8 cellular contexts compared by ENCODE assay signal in the genomic region with DNA sequence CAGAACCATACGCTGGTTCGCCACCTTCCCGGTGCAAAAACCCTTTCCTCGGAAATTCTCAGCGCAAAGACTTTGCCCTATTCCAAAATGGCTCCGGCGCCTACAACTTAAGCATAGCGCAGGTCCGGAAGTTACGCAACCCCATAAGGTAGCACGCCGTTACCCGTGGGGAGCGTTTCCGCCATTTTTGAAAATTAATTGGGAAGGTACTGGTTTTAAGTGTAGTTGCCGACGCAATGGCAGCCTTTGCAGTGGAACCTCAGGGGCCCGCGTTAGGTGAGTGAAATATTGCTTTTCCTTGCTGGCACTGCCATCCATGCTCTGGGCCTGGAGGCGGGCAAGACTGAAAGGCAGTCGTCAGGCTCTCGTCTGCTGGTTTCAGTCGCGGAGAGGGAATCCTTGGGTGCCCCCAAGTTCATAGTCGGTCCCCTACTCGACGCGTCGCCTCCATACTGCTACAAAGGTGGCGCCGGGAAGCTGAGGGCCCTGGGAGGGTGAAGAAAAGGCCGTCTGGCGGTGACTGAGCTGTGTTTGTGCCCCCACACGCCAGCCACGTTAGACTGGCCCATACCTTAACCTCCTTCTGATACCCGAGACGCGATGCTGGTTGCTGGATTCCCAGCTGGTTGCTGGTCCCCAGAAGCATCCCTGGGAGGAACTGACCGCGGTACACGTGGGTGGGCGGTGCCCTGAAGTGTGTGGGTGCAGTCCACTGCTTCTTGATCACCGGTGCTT. TPM values are rescaled to one million over a fixed set of nuclear protein-coding genes. Genes with fewer than 3 reads are reported as not detected.
DNase-seq lines count a peak whose midpoint lies in the region; ATAC-seq, FAIRE-seq and TF ChIP-seq lines count a peak whose summit lies in the region.

A gene with protein sequence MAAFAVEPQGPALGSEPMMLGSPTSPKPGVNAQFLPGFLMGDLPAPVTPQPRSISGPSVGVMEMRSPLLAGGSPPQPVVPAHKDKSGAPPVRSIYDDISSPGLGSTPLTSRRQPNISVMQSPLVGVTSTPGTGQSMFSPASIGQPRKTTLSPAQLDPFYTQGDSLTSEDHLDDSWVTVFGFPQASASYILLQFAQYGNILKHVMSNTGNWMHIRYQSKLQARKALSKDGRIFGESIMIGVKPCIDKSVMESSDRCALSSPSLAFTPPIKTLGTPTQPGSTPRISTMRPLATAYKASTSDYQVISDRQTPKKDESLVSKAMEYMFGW (plus strand): TSS at position 222 of the 735 bp plus-strand sequence. CDS start 15 bp downstream, at position 237.

- H3K4me3 Mint-ChIP-seq in memory B cell = peak within 1 kb of the TSS; percentile 95

- CTCF ChIA-PET in H1 (lab: Charles Lee; ENCODE audit: partially characterized antibody) = interaction anchor here (0.5 to 1.3 kb wide), 4 partner anchors 12 to 1085 kb away, joined by 3 to 5 read pairs (median 4); a partner anchor contains a TSS

- POLR2A ChIA-PET in H1 (lab: Charles Lee; ENCODE audit: partially characterized antibody) = interaction anchor here (0.7 to 2.4 kb wide), 21 partner anchors 8 to 409 kb away, joined by 3 to 13 read pairs (median 4); a partner anchor contains a TSS

- peak within 1 kb of the TSS; percentile 97 for H3K27ac ChIP-seq in H1 (ENCODE audit: low read depth, low read length)

- H2BK120ac ChIP-seq in H1 (replicated peaks; ENCODE audit: low read depth, low read length) = no peak within 1 kb of the TSS

- no peaks in the 10 kb centered on the region for H3K79me1 ChIP-seq in H1 (ENCODE audit: low read depth, low read length)

- peak within 1 kb of the TSS; percentile 95 to 99 (median 98) for H3K9ac ChIP-seq in H1 (replicated peaks in 1 of 4; ENCODE audit: extremely low read depth in 1 of 4, low read depth in 3 of 4, low read length in 3 of 4)

- peak within 1 kb of the TSS; percentile 89 for H4K91ac ChIP-seq in H1 (replicated peaks; ENCODE audit: insufficient read length, low read length)

- H2AFZ ChIP-seq in H1 (ENCODE audit: low read length) = peak within 1 kb of the TSS; percentile 99

- peaks cover 18 to 50% of the 10 kb centered on the region in 2 experiments for H3K79me2 ChIP-seq in H1 (ENCODE audit: control insufficient read depth in 1 of 2, insufficient read depth in 2 of 2, low read length in 2 of 2)

- peak in 1 of 2 experiments; percentile 7; a peak in 1 of 4 replicates for TF ChIP-seq RAD21 in H1 (IDR thresholded peaks at IDR 0.05 in 1 of 2, conservative IDR thresholded peaks at IDR 0.05 in 1 of 2; ENCODE audit: low read depth in 2 of 2, low read length in 2 of 2)

- peak within 1 kb of the TSS; percentile 77 for H3K56ac ChIP-seq in H1 (replicated peaks; ENCODE audit: insufficient read length, low read depth, low read length)

- H3K9me3 Mint-ChIP-seq in memory B cell = no peaks in the 10 kb centered on the region

- no peak for TF ChIP-seq CTCF in H1 (IDR thresholded peaks at IDR 0.05; ENCODE audit: control extremely low read depth in 1 of 3, insufficient read depth in 1 of 3, low read depth in 1 of 3, low read length in 3 of 3)

- H3K4me1 ChIP-seq in H1 (replicated peaks in 1 of 4; ENCODE audit: control insufficient read depth in 3 of 4, insufficient read depth in 4 of 4, low read length in 3 of 4) = peaks cover 0 to 12% (median 5%) of the 10 kb centered on the region in 4 experiments; a peak in 6 of 7 replicates

- peak in 1 of 2 experiments; percentile 28; a peak in 1 of 3 replicates for TF ChIP-seq EP300 in H1 (IDR thresholded peaks at IDR 0.05; ENCODE audit: borderline replicate concordance in 1 of 2, low read depth in 2 of 2, low read length in 2 of 2)

- peak within 1 kb of the TSS; percentile 72 to 96 (median 92) for H3K4me3 ChIP-seq in H1 (ENCODE audit: extremely low read depth in 1 of 4, insufficient read depth in 2 of 4, low read depth in 3 of 4, low read length in 4 of 4)

- peak within 1 kb of the TSS; percentile 50 for H3K4ac ChIP-seq in H1 (replicated peaks; ENCODE audit: insufficient read length, low read depth, low read length)

- peak within 1 kb of the TSS; percentile 99 for H3K18ac ChIP-seq in H1 (ENCODE audit: extremely low read depth, low read length)

- peak within 1 kb of the TSS; percentile 57; the same call in 1 of the 2 replicates for H2AK5ac ChIP-seq in H1 (ENCODE audit: low read depth, low read length)

- no peak within 1 kb of the TSS for H3K14ac ChIP-seq in H1 (ENCODE audit: insufficient read length)

- peak; percentile 86 for ATAC-seq in GM21360 (IDR thresholded peaks at IDR 0.05; ENCODE audit: unreplicated experiment)
- peak; percentile 97 for ATAC-seq in memory B cell (ENCODE audit: low read depth)

- 2% methylated on average over 43 of the region's 43 CpGs; no CpG with 5 or more reads in 1 of the 2 experiments for WGBS in H1 (ENCODE audit: extremely low coverage in 1 of 2, insufficient coverage in 1 of 2, insufficient read length in 1 of 2, insufficient replicate concordance in 2 of 2, low coverage in 1 of 2, low lambda C conversion rate in 2 of 2, missing lambda C conversion rate in 1 of 2), 2 experiments

- peaks cover 4% of the 10 kb centered on the region for H3K36me3 Mint-ChIP-seq in memory B cell

- H3K4me2 ChIP-seq in H1 (ENCODE audit: insufficient read depth in 1 of 2, low read depth in 2 of 2, low read length in 2 of 2) = peak within 1 kb of the TSS; percentile 79 to 89

- H4K20me1 ChIP-seq in H1 (replicated peaks in 1 of 2; ENCODE audit: control insufficient read depth in 1 of 2, insufficient read depth in 2 of 2, low read length in 2 of 2) = peaks cover 3 to 5% of the 10 kb centered on the region in 2 experiments

- H3K4me1 Mint-ChIP-seq in memory B cell = peaks cover 15% of the 10 kb centered on the region

- H3K27ac Mint-ChIP-seq in memory B cell = peak within 1 kb of the TSS; percentile 94

- DNase-seq in CMK (ENCODE audit: low read depth) (peak; percentile 55), HT1080 (ENCODE audit: low read depth) (peak; percentile 85), NOMO-1 treated with DMSO at 0.1 percent for 48 hours (lab: John Stamatoyannopoulos, UW; ENCODE audit: unreplicated experiment) (peak; percentile 80), H1 (ENCODE audit: low read depth in 1 of 2, low spot score in 2 of 2) (peak; percentile 82 to 94), memory B cell (ENCODE audit: low spot score in 2 of 2) (peak; percentile 81 to 85)
- peak; percentile 76 to 77 for DNase-seq in activated CD8-positive, alpha-beta memory T cell treated with anti-CD3 and anti-CD28 coated beads for 4 hours (ENCODE audit: low read depth in 2 of 2)
- peak; percentile 63 for DNase-seq in stimulated activated CD8-positive, alpha-beta memory T cell treated with anti-CD3 and anti-CD28 coated beads, Interleukin-12 subunit alpha, Interleukin-12 subunit beta, amount 100 ng/mL, for 24 hours (ENCODE audit: extremely low read depth)

- peak within 1 kb of the TSS; percentile 98 for H4K5ac ChIP-seq in H1 (ENCODE audit: insufficient read length, low read depth, low read length)

- no peaks in the 10 kb centered on the region; the same call in 1 of the 2 replicates for H3K23me2 ChIP-seq in H1 (ENCODE audit: low read depth, low read length)

- H3K36me3 ChIP-seq in H1 (ENCODE audit: control insufficient read depth in 2 of 4, insufficient read depth in 4 of 4, low read length in 3 of 4) = peaks cover under 1 to 11% (median 4%) of the 10 kb centered on the region in 4 experiments; a peak in 3 of 8 replicates

- peak; percentile 84 to 95 for TF ChIP-seq POLR2A in H1 (IDR thresholded peaks at IDR 0.05; ENCODE audit: control extremely low read depth in 1 of 2, low read depth in 2 of 2, low read length in 2 of 2)

- H3K9me3 ChIP-seq in H1 (ENCODE audit: insufficient read depth in 2 of 2, low read depth in 1 of 2, low read length in 1 of 2) = no peaks in the 10 kb centered on the region

- no peak within 1 kb of the TSS for H2BK20ac ChIP-seq in H1 (ENCODE audit: low read length)

- no peak within 1 kb of the TSS for H3K23ac ChIP-seq in H1 (ENCODE audit: insufficient read length)

- H2BK15ac ChIP-seq in H1 (ENCODE audit: low read length) = peak within 1 kb of the TSS; percentile 75; the same call in 1 of the 2 replicates

- H2BK12ac ChIP-seq in H1 (ENCODE audit: low read depth, low read length) = peak within 1 kb of the TSS; percentile 91; the same call in 1 of the 2 replicates

- FAIRE-seq in H1 (lab: Jason Lieb, UNC) = peak; percentile 84

- H4K8ac ChIP-seq in H1 (ENCODE audit: extremely low read depth, insufficient read depth, low read length) = peak within 1 kb of the TSS; percentile 99

- H3K27me3 ChIP-seq in H1 (replicated peaks in 1 of 4; ENCODE audit: control insufficient read depth in 3 of 4, extremely low read depth in 1 of 4, insufficient read depth in 3 of 4, low read length in 3 of 4) = no peaks in the 10 kb centered on the region

- H2BK5ac ChIP-seq in H1 (ENCODE audit: low read depth, low read length) = peak within 1 kb of the TSS; percentile 98

- H3K27me3 Mint-ChIP-seq in memory B cell = peaks cover 3% of the 10 kb centered on the region

TF ChIP-seq in H1, 55 proteins besides CTCF, POLR2A, EP300 and RAD21 (continues in another document):
- TF ChIP-seq HDAC2 (IDR thresholded peaks at IDR 0.05; ENCODE audit: borderline replicate concordance in 1 of 2, low read depth in 2 of 2, low read length in 2 of 2) = peak; percentile 66 to 89; a peak in 1 of 4 replicates
- TF ChIP-seq BCL11A (IDR thresholded peaks at IDR 0.05; ENCODE audit: low read depth in 2 of 2, low read length in 2 of 2) = no peak
- TF ChIP-seq RXRA (IDR thresholded peaks at IDR 0.05; ENCODE audit: insufficient read depth, low read depth, low read length) = no peak
- no peak for TF ChIP-seq ZNF274 (IDR thresholded peaks at IDR 0.05; ENCODE audit: borderline replicate concordance, extremely low read depth, low read length)
- TF ChIP-seq CEBPB (IDR thresholded peaks at IDR 0.05; ENCODE audit: low read depth, low read length) = peak; percentile 100
- no peak for TF ChIP-seq BRCA1 (IDR thresholded peaks at IDR 0.05; ENCODE audit: low read depth, low read length)
- TF ChIP-seq RFX5 (IDR thresholded peaks at IDR 0.05; ENCODE audit: borderline replicate concordance, low read depth, low read length) = no peak
- no peak for TF ChIP-seq CBX8 (IDR thresholded peaks at IDR 0.05; ENCODE audit: borderline replicate concordance, low read depth, low read length)

RNA-seq across cellular contexts. Expression of the gene that starts here (rescaled TPM):
- 29.8 and 31.7 TPM in 2 replicates for total RNA-seq in HT1080 (2014; rRNA removed; shearing (Covaris generic))
- 18.8 and 21.1 TPM in 2 replicates for polyA plus RNA-seq in HT1080 (2015; cell fraction: cytosol; rRNA removed)
- 27.2 and 34.5 TPM in 2 replicates for polyA plus RNA-seq in HT1080 (2015; cell fraction: nucleus; rRNA removed)
- total RNA-seq in H1 (2021; fragmentation: NEBNext Ultra II Directional; extraction: Animal tissue kit (Norgen Biotek cat#: 25700)) = 48.5 and 48.7 TPM in 2 replicates
- 18.0 and 30.7 TPM in 2 replicates for polyA plus RNA-seq in H1 (2011; rRNA removed)
- 28.3 TPM for polyA plus RNA-seq in H1 (2011; cell fraction: cytosol; rRNA removed)
- polyA plus RNA-seq in H1 (2011; cell fraction: nucleus; rRNA removed) = 31.7 TPM
- polyA plus RNA-seq in H1 (2012, experiment 1 of 2) = 34.0 to 47.7 TPM (median 36.3 TPM) in 4 replicates
- polyA plus RNA-seq in H1 (2012, experiment 2 of 2) = 4.0 TPM
- 29.5 TPM for polyA plus RNA-seq in H1 (2013, experiment 1 of 2)
- 30.2 TPM for polyA plus RNA-seq in H1 (2013, experiment 2 of 2)
- 53.0 and 68.4 TPM in 2 replicates for polyA minus RNA-seq in H1 (2011; rRNA and poly(A)+ RNA removed)
- polyA minus RNA-seq in H1 (2011; cell fraction: cytosol; rRNA and poly(A)+ RNA removed) = 23.9 TPM
- 106 TPM for polyA minus RNA-seq in H1 (2011; cell fraction: nucleus; rRNA and poly(A)+ RNA removed)

Comparison
In these comparisons a context has a peak if more than half of its experiments do, and no peak if none do; other contexts are left out.
1. Peak in every context shown above with its lines: DNase-seq, ATAC-seq, H3K4me3 ChIP-seq and H3K27ac ChIP-seq.